In the genomic region with DNA sequence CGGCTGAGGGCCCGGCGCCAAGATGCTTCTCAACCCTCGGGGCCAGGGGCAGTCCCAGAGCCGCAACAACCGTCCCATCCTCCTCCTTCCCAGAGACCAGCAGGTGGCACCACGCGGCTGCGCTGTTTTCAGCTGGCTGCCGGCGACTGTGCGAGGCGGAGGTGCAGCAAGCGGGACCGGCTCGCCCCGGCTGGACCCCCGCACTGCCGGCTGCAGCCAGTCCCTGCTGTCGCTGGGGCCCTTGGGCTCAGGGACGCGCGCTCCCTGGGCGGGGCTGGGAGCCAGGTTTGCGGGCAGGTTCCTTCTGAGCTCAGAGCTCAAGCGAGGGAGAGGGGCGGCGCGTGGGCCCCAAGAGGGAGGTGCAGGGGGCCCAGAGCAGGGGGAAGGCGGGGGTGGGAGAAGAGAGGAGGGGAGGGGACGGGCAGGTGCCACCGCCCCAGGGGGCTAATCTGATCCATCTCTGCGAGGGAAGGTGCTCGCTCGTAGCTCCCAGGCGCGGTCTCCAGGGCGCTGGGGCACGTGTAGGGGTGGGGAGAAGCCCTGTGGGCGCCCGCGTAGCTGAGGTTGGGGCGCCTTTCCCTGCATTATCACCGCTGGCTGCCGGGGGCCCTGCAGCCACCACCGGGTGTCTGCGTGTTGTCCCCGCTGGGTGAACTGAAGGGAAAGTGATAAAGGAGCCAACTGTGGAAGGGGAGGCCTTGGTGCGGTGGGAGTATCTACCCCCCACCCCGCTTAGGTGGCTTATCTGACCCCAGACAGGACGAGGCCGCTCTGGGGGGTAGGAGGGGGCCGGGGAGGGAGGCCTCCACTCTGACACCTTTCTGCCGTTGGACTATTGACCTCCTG, we compare ENCODE assay signal across 8 cellular contexts. TPM values are rescaled to one million over a fixed set of nuclear protein-coding genes. Genes with fewer than 3 reads are reported as not detected.
DNase-seq lines count a peak whose midpoint lies in the region; ATAC-seq and TF ChIP-seq lines count a peak whose summit lies in the region.

No MANE protein-coding gene starts in this region.

- H3K4me1 ChIP-seq in Panc1 (ENCODE audit: control insufficient read depth, insufficient read depth, low read length) (peaks cover 55% of the 10 kb centered on the region), subcutaneous abdominal adipose tissue (ENCODE audit: control insufficient read depth in 5 of 5, insufficient read depth in 5 of 5, low read length in 5 of 5) (peaks cover 12 to 62% (median 54%) of the 10 kb centered on the region in 5 donors)

- no peak overlapping the region for H3K4me3 ChIP-seq in Panc1 (ENCODE audit: low read depth in 2 of 2, low read length in 2 of 2)
- H3K4me3 ChIP-seq in subcutaneous abdominal adipose tissue (ENCODE audit: low read depth in 1 of 5, low read length in 5 of 5): peak overlapping the region in 1 of 5 donors; percentile 6

- ATAC-seq in HG03354 (IDR thresholded peaks at IDR 0.05; ENCODE audit: poor library complexity, severe bottlenecking, unreplicated experiment): peak; percentile 65
- ATAC-seq in Panc1: peak; percentile 78
- no peak for ATAC-seq in GM18873 (IDR thresholded peaks at IDR 0.05; ENCODE audit: low FRiP score, unreplicated experiment)

- CTCF ChIA-PET in Panc1 (lab: Charles Lee): interaction anchor here (0.5 kb wide), 1 partner anchor 21 kb away, joined by 7 read pairs; no protein-coding TSS in a partner anchor

- peak; percentile 72 for TF ChIP-seq CTCF in Panc1 (IDR thresholded peaks at IDR 0.05)
- peak; percentile 69 for TF ChIP-seq CTCF in neural crest cell (conservative IDR thresholded peaks at IDR 0.05)

- H3K27ac Mint-ChIP-seq in neural crest cell (ENCODE audit: unreplicated experiment): no peak overlapping the region

- H3K4me1 Mint-ChIP-seq in neural crest cell: peaks cover 55% of the 10 kb centered on the region

- intact Hi-C loops in Panc1 (cut with micrococcal nuclease; ENCODE audit: unreplicated experiment): loop anchor here (10.0 kb wide), 1 partner anchor 212 kb away; no protein-coding TSS in a partner anchor

- H3K4me3 Mint-ChIP-seq in neural crest cell: no peak overlapping the region

- H3K36me3 ChIP-seq in Panc1 (ENCODE audit: control insufficient read depth, insufficient read depth, low read length) (no peaks in the 10 kb centered on the region), subcutaneous abdominal adipose tissue (ENCODE audit: control insufficient read depth in 5 of 5, insufficient read depth in 5 of 5, low read length in 5 of 5) (peaks cover 10 to 80% (median 69%) of the 10 kb centered on the region in 5 donors)

- peaks cover 4% of the 10 kb centered on the region for H3K36me3 Mint-ChIP-seq in neural crest cell (ENCODE audit: low read depth)

- no peaks in the 10 kb centered on the region for H3K27me3 Mint-ChIP-seq in neural crest cell (ENCODE audit: low read depth)

- H3K9me3 Mint-ChIP-seq in neural crest cell: no peaks in the 10 kb centered on the region

- H3K27ac ChIP-seq in Panc1 (ENCODE audit: low read length): peak overlapping the region; percentile 84
- peak overlapping the region; percentile 85 for H3K27ac ChIP-seq in subcutaneous abdominal adipose tissue (ENCODE audit: low read depth, low read length)

- POLR2A ChIA-PET in Panc1 (lab: Charles Lee): interaction anchor here (0.6 kb wide), 1 partner anchor 110 kb away, joined by 3 read pairs; no protein-coding TSS in a partner anchor

- peak; percentile 21 for DNase-seq in DMS53 treated with DMSO at 0.1 percent for 48 hours (lab: John Stamatoyannopoulos, UW; ENCODE audit: unreplicated experiment)
- no peak for DNase-seq in Panc1 (ENCODE audit: low read depth, low spot score)
- peak; percentile 91 for DNase-seq in activated effector memory CD4-positive, alpha-beta T cell treated with anti-CD3 and anti-CD28 coated beads, Interleukin-2, amount 50 U/mL, for 16 hours
- peak; percentile 73 for DNase-seq in fibroblast of the conjunctiva (ENCODE audit: low read depth)
- peak; percentile 75 for DNase-seq in neural crest cell (ENCODE audit: low read depth, low spot score)

- no peak overlapping the region for H3K9ac ChIP-seq in subcutaneous abdominal adipose tissue (ENCODE audit: low read length in 5 of 5)

- no TSS peak for BruUV-seq in Panc1 (replicated peaks; lab: Mats Ljungman, UMichigan)

- H3K9me3 ChIP-seq in Panc1 (ENCODE audit: control insufficient read depth, insufficient read depth, low read depth, low read length): no peaks in the 10 kb centered on the region
- H3K9me3 ChIP-seq in subcutaneous abdominal adipose tissue (ENCODE audit: control insufficient read depth in 5 of 5, low read length in 5 of 5): no peaks in the 10 kb centered on the region

- H3K27me3 ChIP-seq in Panc1 (ENCODE audit: control insufficient read depth, insufficient read depth, low read length) (no peaks in the 10 kb centered on the region), subcutaneous abdominal adipose tissue (ENCODE audit: control insufficient read depth in 5 of 5, insufficient read depth in 4 of 5, low read length in 5 of 5) (no peaks in the 10 kb centered on the region)

- in situ Hi-C loops in Panc1 (cut with HindIII; ENCODE audit: low pct_unique_long_range_greater_than_20kb, low sequenced_read_pairs): no loop called here

RNA-seq across cellular contexts. Expression of a gene that starts 24.2 kb away (rescaled TPM):
- 26.7 TPM for total RNA-seq in Panc1 (2021; ENCODE audit: unreplicated experiment)
- polyA plus RNA-seq in Panc1 (2012; ENCODE audit: insufficient read length): 37.3 TPM
- total RNA-seq in neural crest cell: 2.6 and 2.9 TPM in 2 replicates

RNA-seq across cellular contexts. Expression of a gene that starts 36.3 kb away (rescaled TPM):
- total RNA-seq in Panc1 (2021; ENCODE audit: unreplicated experiment) (102 TPM), neural crest cell (48.3 and 49.2 TPM in 2 replicates)
- 66.5 TPM for polyA plus RNA-seq in Panc1 (2012; ENCODE audit: insufficient read length)
